16 cellular contexts compared by ENCODE assay signal in genomic region chr17:1366234-1366633, GRCh38. TPM values are rescaled to one million over a fixed set of nuclear protein-coding genes. Genes with fewer than 3 reads are reported as not detected.
DNase-seq lines count a peak whose midpoint lies in the region; ATAC-seq and TF ChIP-seq lines count a peak whose summit lies in the region.
"Had no signal": no experiment of that assay in that cellular context is flagged by ENCODE, and none has a peak within 500 bp of the region (broad histone marks: within the 10 kb centered on the region; RNA-seq: fewer than 3 reads in every experiment).

No MANE protein-coding gene starts in this region.

- H3K4me3 ChIP-seq in left ventricle myocardium inferior (no peak overlapping the region), upper lobe of right lung (no peak overlapping the region)
- H3K4me3 ChIP-seq: MG63, pancreas, spleen had no signal

- H3K36me3 Mint-ChIP-seq in MCF 10A (ENCODE audit: insufficient read depth, unreplicated experiment), result peaks cover 77% of the 10 kb centered on the region
- H3K36me3 Mint-ChIP-seq in naive thymus-derived CD8-positive, alpha-beta T cell, result peaks cover 0 to 61% (median 4%) of the 10 kb centered on the region in 3 donors

- H3K9me3 ChIP-seq in left ventricle myocardium inferior (replicated peaks) (no peaks in the 10 kb centered on the region), upper lobe of right lung (no peaks in the 10 kb centered on the region)
- H3K9me3 ChIP-seq: MG63, pancreas, spleen had no signal

- H3K27me3 Mint-ChIP-seq in MCF 10A (ENCODE audit: insufficient read depth, unreplicated experiment), result no peaks in the 10 kb centered on the region
- H3K27me3 Mint-ChIP-seq in naive thymus-derived CD8-positive, alpha-beta T cell, result no peaks in the 10 kb centered on the region
- H3K27me3 Mint-ChIP-seq: stimulated activated memory B cell treated with anti-CD40 and anti-IgM and Interleukin-4, amounts not matched to agents 10 μg/mL and 1 μg/mL and 100 μg/mL, for 72 hours had no signal

- no peak overlapping the region for H3K4me3 Mint-ChIP-seq in MCF 10A (ENCODE audit: unreplicated experiment)
- peak overlapping the region in 1 of 10 donors; percentile 7 for H3K4me3 Mint-ChIP-seq in naive thymus-derived CD8-positive, alpha-beta T cell
- H3K4me3 Mint-ChIP-seq: stimulated activated memory B cell treated with anti-CD40 and anti-IgM and Interleukin-4, amounts not matched to agents 10 μg/mL and 1 μg/mL and 100 μg/mL, for 72 hours had no signal

- H3K4me1 ChIP-seq in left ventricle myocardium inferior (peaks cover 94% of the 10 kb centered on the region), upper lobe of right lung (peaks cover 54% of the 10 kb centered on the region)

- TF ChIP-seq CTCF in left ventricle myocardium inferior (IDR thresholded peaks at IDR 0.05; ENCODE audit: borderline replicate concordance) (no peak), MCF 10A (IDR thresholded peaks at IDR 0.05; ENCODE audit: unreplicated experiment) (no peak), upper lobe of right lung (IDR thresholded peaks at IDR 0.05) (no peak)

- BruUV-seq in MCF 10A (replicated peaks; lab: Mats Ljungman, UMichigan), result no TSS peak

- POLR2A ChIA-PET in MCF 10A (lab: Yijun Ruan, JAX), result interaction anchor here (1.3 to 4.8 kb wide), 13 partner anchors 9 to 150 kb away, joined by 3 to 55 read pairs (median 7); partner anchors contain the start of genes CRK, INPP5K and YWHAE
- POLR2A ChIA-PET in naive thymus-derived CD8-positive, alpha-beta T cell (lab: Charles Lee), result interaction anchor here (1.1 to 2.2 kb wide), 5 partner anchors 35 to 264 kb away, joined by 3 to 36 read pairs (median 4); partner anchors contain the start of genes INPP5K and YWHAE

- no peak for ATAC-seq in left cardiac atrium
- no peak for ATAC-seq in naive thymus-derived CD8-positive, alpha-beta T cell
- ATAC-seq in upper lobe of right lung, result no peak
- ATAC-seq in GM19467 (IDR thresholded peaks at IDR 0.05; ENCODE audit: unreplicated experiment), result no peak
- no peak for ATAC-seq in HG03442 (IDR thresholded peaks at IDR 0.05; ENCODE audit: unreplicated experiment)

- H3K36me3 ChIP-seq in left ventricle myocardium inferior, result peaks cover 18% of the 10 kb centered on the region
- peaks cover 26% of the 10 kb centered on the region for H3K36me3 ChIP-seq in upper lobe of right lung

- peak overlapping the region; percentile 67 for H3K27ac Mint-ChIP-seq in MCF 10A (ENCODE audit: low read depth, unreplicated experiment)
- H3K27ac Mint-ChIP-seq in naive thymus-derived CD8-positive, alpha-beta T cell, result peak overlapping the region in 8 of 10 donors; percentile 20 to 85 (median 67)

- H3K27ac ChIP-seq in left ventricle myocardium inferior (replicated peaks), result peak overlapping the region; percentile 33
- peak overlapping the region; percentile 21 for H3K27ac ChIP-seq in upper lobe of right lung
- H3K27ac ChIP-seq: pancreas had no signal

- CTCF ChIA-PET in MCF 10A (lab: Yijun Ruan, JAX), result interaction anchor here (0.6 to 3.3 kb wide), 17 partner anchors 9 to 149 kb away, joined by 3 to 28 read pairs (median 4); partner anchors contain the start of gene INPP5K

- H3K27me3 ChIP-seq in left ventricle myocardium inferior (ENCODE audit: low read depth) (no peaks in the 10 kb centered on the region), upper lobe of right lung (no peaks in the 10 kb centered on the region)
- H3K27me3 ChIP-seq: MG63, pancreas, spleen had no signal

- DNase-seq in left ventricle myocardium inferior (no peak), left cardiac atrium (no peak), MCF 10A (ENCODE audit: unreplicated experiment) (no peak), upper lobe of right lung (no peak), putamen (ENCODE audit: low spot score) (no peak)
- no peak for DNase-seq in naive thymus-derived CD8-positive, alpha-beta T cell
- DNase-seq: effector CD4-positive, alpha-beta T cell; GF-D8; NCI-H2029 treated with DMSO at 0.1 percent for 48 hours; NCI-H510A; pancreas; spleen had no signal

- intact Hi-C loops in left ventricle myocardium inferior (cut with micrococcal nuclease), result loop anchor here (5.0 kb wide), 1 partner anchor 151 kb away; the partner anchor contains the start of gene INPP5K
- intact Hi-C loops in left cardiac atrium (cut with DNase I), result loop anchor here (5.0 to 10.0 kb wide), 3 partner anchors 89 to 149 kb away; partner anchors contain the start of genes CRK (in 2 of the 2) and INPP5K (in 1 of the 2)
- intact Hi-C loops in MCF 10A (cut with micrococcal nuclease), result loop anchor here (5.0 kb wide), 1 partner anchor 36 kb away; the partner anchor contains the start of gene YWHAE
- intact Hi-C loops in upper lobe of right lung (cut with DNase I), result loop anchor here (10.0 kb wide), 2 partner anchors 69 to 139 kb away; no protein-coding TSS in a partner anchor

- no peaks in the 10 kb centered on the region for H3K9me3 Mint-ChIP-seq in MCF 10A (ENCODE audit: unreplicated experiment)
- H3K9me3 Mint-ChIP-seq in naive thymus-derived CD8-positive, alpha-beta T cell, result no peaks in the 10 kb centered on the region
- H3K9me3 Mint-ChIP-seq: stimulated activated memory B cell treated with anti-CD40 and anti-IgM and Interleukin-4, amounts not matched to agents 10 μg/mL and 1 μg/mL and 100 μg/mL, for 72 hours had no signal

- peaks cover 36% of the 10 kb centered on the region for H3K4me1 Mint-ChIP-seq in MCF 10A (ENCODE audit: insufficient read depth, unreplicated experiment)
- peaks cover 25 to 79% (median 61%) of the 10 kb centered on the region in 4 donors for H3K4me1 Mint-ChIP-seq in naive thymus-derived CD8-positive, alpha-beta T cell

RNA-seq across cellular contexts. Expression of gene YWHAE, which starts 33.8 kb away (rescaled TPM):
- 569 TPM for total RNA-seq in left ventricle myocardium inferior
- 100 to 1,000 TPM; 491 to 596 TPM for total RNA-seq in left cardiac atrium
- total RNA-seq in MCF 10A (2022), result 813 and 886 TPM in 2 replicates
- 100 to 1,000 TPM; 114 to 122 TPM for total RNA-seq in naive thymus-derived CD8-positive, alpha-beta T cell
- 10 to 100 TPM; 28.3 to 34.2 (median 34.0) TPM for polyA plus RNA-seq in naive thymus-derived CD8-positive, alpha-beta T cell
- total RNA-seq in upper lobe of right lung, result 393 TPM
